ENCODE assay signal across 8 cellular contexts in the genomic region with DNA sequence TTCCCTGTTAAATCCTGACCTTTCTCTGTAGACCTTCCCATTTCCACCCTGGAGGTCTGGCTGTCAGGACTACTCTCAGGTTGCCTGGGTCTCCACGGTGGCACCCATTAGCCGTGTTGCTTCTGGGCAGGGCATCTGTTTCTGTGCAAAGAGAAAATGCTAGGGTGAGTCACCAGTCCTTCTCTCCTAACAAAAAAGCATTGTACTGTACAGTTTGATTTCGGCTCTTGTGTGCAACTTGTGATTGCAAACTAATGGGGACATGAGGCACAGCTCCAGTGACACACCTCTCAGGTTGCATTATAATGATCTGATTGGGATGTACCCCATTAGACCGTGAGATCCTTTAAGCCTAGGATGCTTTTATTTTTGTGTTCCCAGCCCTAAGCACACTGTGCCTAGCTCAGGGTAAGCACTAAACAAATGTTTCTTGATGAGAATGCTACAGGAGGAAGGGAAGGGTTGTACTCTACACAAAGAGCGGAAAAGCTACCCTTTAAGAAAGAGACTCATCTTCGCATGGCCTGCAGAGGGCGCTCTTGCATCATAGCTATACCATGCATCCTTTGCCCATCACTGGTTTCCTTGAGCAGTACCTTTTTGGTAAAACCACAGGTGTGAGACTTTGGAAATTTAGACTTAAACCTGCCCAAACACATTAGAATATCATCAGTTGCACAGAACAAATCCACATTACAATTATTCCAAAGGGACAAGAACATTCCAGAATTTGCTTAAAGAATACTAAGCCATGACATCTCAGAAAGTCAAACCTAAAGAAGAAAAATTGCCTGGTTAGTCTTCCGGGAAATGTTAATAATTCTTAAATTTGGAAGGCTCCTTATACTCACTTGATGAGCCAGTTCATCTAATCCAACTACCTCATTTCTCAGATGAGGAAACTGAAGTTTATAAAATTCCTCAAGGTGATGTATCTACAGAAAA. TPM values are rescaled to one million over a fixed set of nuclear protein-coding genes. Genes with fewer than 3 reads are reported as not detected.
DNase-seq lines count a peak whose midpoint lies in the region; ATAC-seq and TF ChIP-seq lines count a peak whose summit lies in the region.

No MANE protein-coding gene starts in this region.

- H3K4me1 ChIP-seq in BLaER1, result peaks cover 53% of the 10 kb centered on the region
- no peaks in the 10 kb centered on the region for H3K4me1 ChIP-seq in adrenal gland (replicated peaks in 1 of 2)
- peaks cover 17% of the 10 kb centered on the region for H3K4me1 ChIP-seq in left ventricle myocardium inferior

- peaks cover 0 to 2% (median 2%) of the 10 kb centered on the region in 3 donors for H3K4me1 Mint-ChIP-seq in T-cell

- H3K4me3 ChIP-seq in BLaER1, result no peak overlapping the region
- H3K4me3 ChIP-seq in adrenal gland, result no peak overlapping the region
- no peak overlapping the region for H3K4me3 ChIP-seq in left ventricle myocardium inferior
- no peak overlapping the region for H3K4me3 ChIP-seq in retinal pigment epithelial cell (ENCODE audit: low read length)

- H3K27me3 ChIP-seq in BLaER1 (no peaks in the 10 kb centered on the region), adrenal gland (no peaks in the 10 kb centered on the region), left ventricle myocardium inferior (ENCODE audit: low read depth) (no peaks in the 10 kb centered on the region)

- WGBS in adrenal gland, 4 donors, result 43 to 51% (median 46%) methylated on average over 8 of the region's 8 CpGs

- H3K4me3 Mint-ChIP-seq in T-cell, result no peak overlapping the region

- no peak for TF ChIP-seq POLR2A in adrenal gland (IDR thresholded peaks at IDR 0.05)

- H3K27ac Mint-ChIP-seq in T-cell, result no peak overlapping the region

- H3K27me3 Mint-ChIP-seq in T-cell, result no peaks in the 10 kb centered on the region

- peaks cover 31% of the 10 kb centered on the region for H3K36me3 ChIP-seq in BLaER1
- no peaks in the 10 kb centered on the region for H3K36me3 ChIP-seq in adrenal gland (replicated peaks in 1 of 2)
- H3K36me3 ChIP-seq in left ventricle myocardium inferior, result no peaks in the 10 kb centered on the region

- ATAC-seq in T-cell (replicated peaks in 1 of 4), result peak; percentile 75 to 84 (median 81)
- ATAC-seq in HG02678 (IDR thresholded peaks at IDR 0.05; ENCODE audit: unreplicated experiment), result no peak

- CTCF ChIA-PET in T-cell (lab: Charles Lee), result interaction anchor here (0.5 to 3.5 kb wide), 30 partner anchors 21 to 1991 kb away, joined by 3 to 52 read pairs (median 4); a partner anchor contains a TSS

- H3K27ac ChIP-seq in BLaER1 (no peak overlapping the region), adrenal gland (no peak overlapping the region), left ventricle myocardium inferior (replicated peaks) (no peak overlapping the region)

- no peaks in the 10 kb centered on the region for H3K9me3 Mint-ChIP-seq in T-cell

- TF ChIP-seq CTCF in adrenal gland (IDR thresholded peaks at IDR 0.05), result peak; percentile 76 to 93 (median 84)
- TF ChIP-seq CTCF in left ventricle myocardium inferior (IDR thresholded peaks at IDR 0.05; ENCODE audit: borderline replicate concordance), result peak; percentile 90
- peak; percentile 92 for TF ChIP-seq CTCF in retinal pigment epithelial cell (conservative IDR thresholded peaks at IDR 0.05; ENCODE audit: low read depth, low read length)

- peaks cover 2% of the 10 kb centered on the region for H3K36me3 Mint-ChIP-seq in T-cell

- H3K4me2 ChIP-seq in BLaER1, result 0 out of 2 replicates have a peak overlapping the region, but pooled peaks have one; percentile 0

- DNase-seq in GM19240 (ENCODE audit: insufficient read length, low spot score), result peak; percentile 61
- peak; percentile 56 for DNase-seq in MV-4-11 (lab: John Stamatoyannopoulos, UW)
- peak; percentile 39 to 83 (median 71) for DNase-seq in T-cell
- peak; percentile 39 to 87 (median 66) for DNase-seq in adrenal gland
- DNase-seq in left ventricle myocardium inferior, result peak; percentile 56
- no peak for DNase-seq in retinal pigment epithelial cell (ENCODE audit: low read depth)

- H4K20me1 ChIP-seq in BLaER1, result no peaks in the 10 kb centered on the region

- H3K9ac ChIP-seq in BLaER1, result no peak overlapping the region

- intact Hi-C loops in adrenal gland (cut with DNase I) (loop anchor here in 1 of 2 donors (10.0 kb wide), 3 partner anchors 558 to 938 kb away; no protein-coding TSS in a partner anchor), left ventricle myocardium inferior (cut with micrococcal nuclease) (loop anchor here (5.0 to 10.0 kb wide), 2 partner anchors 558 to 826 kb away; no protein-coding TSS in a partner anchor)

- POLR2A ChIA-PET in T-cell (lab: Charles Lee), result no interaction called here

- H3K9me3 ChIP-seq in BLaER1 (no peaks in the 10 kb centered on the region), adrenal gland (replicated peaks in 1 of 3) (no peaks in the 10 kb centered on the region), left ventricle myocardium inferior (replicated peaks) (no peaks in the 10 kb centered on the region)

RNA-seq across cellular contexts. Expression of a gene that starts 20.3 kb away (rescaled TPM):
- total RNA-seq in T-cell (10 to 100 TPM; 20.5 to 27.8 (median 23.4) TPM), adrenal gland (10 to 100 TPM; 13.7 to 28.7 (median 19.8) TPM), left ventricle myocardium inferior (22.1 TPM)
- polyA plus RNA-seq in adrenal gland, result 10 to 100 TPM; 16.0 to 28.7 (median 23.5) TPM

RNA-seq across cellular contexts. Expression of a gene that starts 38.7 kb away (rescaled TPM):
- total RNA-seq in T-cell (1 to 10 TPM in 2 of 5 donors, under 1 TPM in 3; 0.47 to 1.5 (median 0.75) TPM), adrenal gland (1 to 10 TPM in 1 of 8 donors, under 1 TPM in 6, not detected in 1; 0.14 to 2.2 (median 0.65) TPM), left ventricle myocardium inferior (not detected)
- polyA plus RNA-seq in adrenal gland, result under 1 TPM; 0.27 to 0.59 (median 0.40) TPM

RNA-seq across cellular contexts. Expression of a gene that starts 40.4 kb away (rescaled TPM):
- total RNA-seq in T-cell, result 1 to 10 TPM; 1.6 to 4.7 (median 3.2) TPM
- total RNA-seq in adrenal gland, result 10 to 100 TPM in 3 of 8 donors, 1 to 10 TPM in 5; 5.9 to 13.9 (median 7.7) TPM
- polyA plus RNA-seq in adrenal gland, result 10 to 100 TPM in 1 of 3 donors, 1 to 10 TPM in 2; 8.0 to 18.5 (median 8.2) TPM
- 13.4 TPM for total RNA-seq in left ventricle myocardium inferior
